ENCODE assay signal across 15 cellular contexts in genomic region chr7:18573410-18574234, GRCh38.
DNase-seq lines count a peak whose midpoint lies in the region; ATAC-seq and TF ChIP-seq lines count a peak whose summit lies in the region.
"Had no signal": no experiment of that assay in that cellular context is flagged by ENCODE, and none has a peak within 500 bp of the region (broad histone marks: within the 10 kb centered on the region; RNA-seq: fewer than 3 reads in every experiment).

No MANE protein-coding gene starts in this region.

- ATAC-seq in Right ventricle myocardium inferior (peak; percentile 78), left cardiac atrium (peak; percentile 53 to 63), HG03280 (IDR thresholded peaks at IDR 0.05; ENCODE audit: unreplicated experiment) (no peak), sciatic nerve (no peak), GM21717 (IDR thresholded peaks at IDR 0.05; ENCODE audit: unreplicated experiment) (no peak)
- ATAC-seq: GM23338 had no signal

- DNase-seq in Right ventricle myocardium inferior (ENCODE audit: missing footprints) (peak; percentile 58), right atrium auricular region (ENCODE audit: low spot score) (no peak), NCI-H2171 (lab: John Stamatoyannopoulos, UW) (peak; percentile 45), left cardiac atrium (no peak), sciatic nerve (ENCODE audit: low spot score) (no peak), SW 1271 (lab: John Stamatoyannopoulos, UW) (no peak)
- DNase-seq: activated effector memory CD4-positive, alpha-beta T cell treated with anti-CD3 and anti-CD28 coated beads, Interleukin-2, amount 50 U/mL, for 16 hours; CD4-positive, CD25-positive, alpha-beta regulatory T cell; erythroblast; NCI-H1436; NCI-H510A had no signal

- no peak for TF ChIP-seq CTCF in right atrium auricular region (IDR thresholded peaks at IDR 0.05)

- no peaks in the 10 kb centered on the region for H3K9me3 ChIP-seq in right atrium auricular region
- H3K9me3 ChIP-seq: pancreas had no signal

- no peaks in the 10 kb centered on the region for H3K27me3 ChIP-seq in right atrium auricular region
- H3K27me3 ChIP-seq: pancreas had no signal

- no peaks in the 10 kb centered on the region for H3K4me1 ChIP-seq in right atrium auricular region

- no peak overlapping the region for H3K4me3 ChIP-seq in right atrium auricular region
- H3K4me3 ChIP-seq: GM23338, pancreas had no signal

- intact Hi-C loops in Right ventricle myocardium inferior (cut with DNase I) (loop anchor here (5.0 kb wide), 1 partner anchor 76 kb away; the partner anchor contains the start of gene HDAC9), left cardiac atrium (cut with DNase I) (loop anchor here (5.0 to 10.0 kb wide), 2 partner anchors 219 to 221 kb away; no protein-coding TSS in a partner anchor), sciatic nerve (cut with DNase I) (no loop called here)

- H3K36me3 ChIP-seq in right atrium auricular region: no peaks in the 10 kb centered on the region
- H3K36me3 ChIP-seq: pancreas had no signal

- H3K27ac ChIP-seq in right atrium auricular region: no peak overlapping the region
- H3K27ac ChIP-seq: pancreas had no signal

Comparison
In these comparisons a context has a peak if more than half of its experiments do, and no peak if none do; other contexts are left out.
1. DNase-seq: peak in Right ventricle myocardium inferior (single experiment) and NCI-H2171 (single experiment); none in right atrium auricular region (single experiment), left cardiac atrium (single experiment), sciatic nerve (single experiment) and SW 1271 (0 of 2).
2. ATAC-seq: peak in Right ventricle myocardium inferior (single experiment) and left cardiac atrium (2 of 2); none in HG03280 (single experiment), sciatic nerve (single experiment) and GM21717 (single experiment).